In the genomic region with DNA sequence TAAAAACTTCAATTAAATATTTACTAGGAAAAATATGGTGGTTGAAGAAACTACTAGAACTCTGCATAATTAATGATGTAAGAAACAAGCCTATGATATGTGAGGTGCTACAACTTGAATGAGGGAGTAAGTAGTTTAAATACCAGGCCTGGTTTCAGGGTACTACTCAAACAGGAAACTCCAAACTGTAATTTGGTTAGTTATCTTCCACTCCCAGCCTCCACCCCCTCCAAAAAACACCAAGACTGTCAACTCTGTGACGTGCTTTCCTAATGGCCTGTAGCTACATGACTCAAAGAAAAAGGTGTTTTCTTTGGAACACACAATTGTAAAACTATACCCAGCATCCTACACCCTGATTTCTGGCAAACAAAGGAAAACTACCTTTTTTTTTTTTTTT, we compare ENCODE assay signal across 10 cellular contexts. TPM values are rescaled to one million over a fixed set of nuclear protein-coding genes. Genes with fewer than 3 reads are reported as not detected.
DNase-seq lines count a peak whose midpoint lies in the region; ATAC-seq and TF ChIP-seq lines count a peak whose summit lies in the region.
"Had no signal": no experiment of that assay in that cellular context is flagged by ENCODE, and none has a peak within 500 bp of the region (broad histone marks: within the 10 kb centered on the region; RNA-seq: fewer than 3 reads in every experiment).

No MANE protein-coding gene starts in this region.

- peak overlapping the region; percentile 79 for H3K27ac Mint-ChIP-seq in MCF 10A (ENCODE audit: low read depth, unreplicated experiment)
- peak overlapping the region; percentile 85 for H3K27ac Mint-ChIP-seq in T-helper 1 cell treated with Interleukin-12 subunit alpha and Interleukin-12 subunit beta and Interleukin-4 antibody, amounts not matched to agents 30 μg/mL and 1 μg/mL, for 36 hours
- H3K27ac Mint-ChIP-seq in effector memory CD8-positive, alpha-beta T cell, result peak overlapping the region in 1 of 2 donors; percentile 72
- H3K27ac Mint-ChIP-seq: B cell had no signal

- H3K27me3 Mint-ChIP-seq in MCF 10A (ENCODE audit: insufficient read depth, unreplicated experiment), result no peaks in the 10 kb centered on the region
- no peaks in the 10 kb centered on the region for H3K27me3 Mint-ChIP-seq in T-helper 1 cell treated with Interleukin-12 subunit alpha and Interleukin-12 subunit beta and Interleukin-4 antibody, amounts not matched to agents 30 μg/mL and 1 μg/mL, for 36 hours (ENCODE audit: low read depth)
- no peaks in the 10 kb centered on the region for H3K27me3 Mint-ChIP-seq in effector memory CD8-positive, alpha-beta T cell
- H3K27me3 Mint-ChIP-seq: B cell had no signal

- POLR2A ChIA-PET in MCF 10A (lab: Yijun Ruan, JAX), result interaction anchor here (0.6 to 6.8 kb wide), 9 partner anchors 8 to 208 kb away, joined by 3 to 58 read pairs (median 4); partner anchors contain the start of gene RCC1

- BruUV-seq in MCF 10A (replicated peaks; lab: Mats Ljungman, UMichigan), result no TSS peak

- H3K4me1 ChIP-seq in breast epithelium (no peaks in the 10 kb centered on the region), upper lobe of left lung (peaks cover 0 to 6% (median 3%) of the 10 kb centered on the region in 4 donors)

- H3K4me3 Mint-ChIP-seq in MCF 10A (ENCODE audit: unreplicated experiment), result peak overlapping the region; percentile 40
- H3K4me3 Mint-ChIP-seq in T-helper 1 cell treated with Interleukin-12 subunit alpha and Interleukin-12 subunit beta and Interleukin-4 antibody, amounts not matched to agents 30 μg/mL and 1 μg/mL, for 36 hours, result peak overlapping the region; percentile 29
- no peak overlapping the region for H3K4me3 Mint-ChIP-seq in effector memory CD8-positive, alpha-beta T cell
- H3K4me3 Mint-ChIP-seq: B cell had no signal

- no peak for TF ChIP-seq CTCF in MCF 10A (IDR thresholded peaks at IDR 0.05; ENCODE audit: unreplicated experiment)
- TF ChIP-seq CTCF in breast epithelium (IDR thresholded peaks at IDR 0.05), result no peak
- no peak for TF ChIP-seq CTCF in upper lobe of left lung (IDR thresholded peaks at IDR 0.05)

- TF ChIP-seq EP300 in upper lobe of left lung (IDR thresholded peaks at IDR 0.05), result no peak

- H3K9me3 Mint-ChIP-seq in MCF 10A (ENCODE audit: unreplicated experiment), result no peaks in the 10 kb centered on the region
- H3K9me3 Mint-ChIP-seq in T-helper 1 cell treated with Interleukin-12 subunit alpha and Interleukin-12 subunit beta and Interleukin-4 antibody, amounts not matched to agents 30 μg/mL and 1 μg/mL, for 36 hours, result no peaks in the 10 kb centered on the region
- H3K9me3 Mint-ChIP-seq in effector memory CD8-positive, alpha-beta T cell, result no peaks in the 10 kb centered on the region

- H3K36me3 Mint-ChIP-seq in MCF 10A (ENCODE audit: insufficient read depth, unreplicated experiment), result peaks cover 18% of the 10 kb centered on the region
- peaks cover 5% of the 10 kb centered on the region for H3K36me3 Mint-ChIP-seq in T-helper 1 cell treated with Interleukin-12 subunit alpha and Interleukin-12 subunit beta and Interleukin-4 antibody, amounts not matched to agents 30 μg/mL and 1 μg/mL, for 36 hours (ENCODE audit: low read depth)
- H3K36me3 Mint-ChIP-seq in effector memory CD8-positive, alpha-beta T cell (ENCODE audit: insufficient read depth), result peaks cover 2% of the 10 kb centered on the region

- intact Hi-C loops in MCF 10A (cut with micrococcal nuclease) (no loop called here), breast epithelium (cut with DNase I; ENCODE audit: low total_unique reads) (no loop called here)

- H3K27ac ChIP-seq in breast epithelium (peak overlapping the region in 1 of 2 donors; percentile 41), upper lobe of left lung (no peak overlapping the region)
- H3K27ac ChIP-seq: cardiac muscle cell had no signal

- peak; percentile 94 for DNase-seq in MCF 10A (ENCODE audit: unreplicated experiment)
- no peak for DNase-seq in breast epithelium (ENCODE audit: low spot score in 2 of 2)
- peak in 1 of 3 experiments; percentile 3 for DNase-seq in effector memory CD8-positive, alpha-beta T cell
- DNase-seq in stromal cell of bone marrow (ENCODE audit: low read depth), result peak; percentile 45
- DNase-seq in NCI-H510A treated with DMSO at 0.1 percent for 48 hours (lab: John Stamatoyannopoulos, UW), result no peak
- no peak for DNase-seq in upper lobe of left lung

- H3K4me1 Mint-ChIP-seq in MCF 10A (ENCODE audit: insufficient read depth, unreplicated experiment), result peaks cover 13% of the 10 kb centered on the region
- peaks cover 17% of the 10 kb centered on the region for H3K4me1 Mint-ChIP-seq in T-helper 1 cell treated with Interleukin-12 subunit alpha and Interleukin-12 subunit beta and Interleukin-4 antibody, amounts not matched to agents 30 μg/mL and 1 μg/mL, for 36 hours (ENCODE audit: low read depth)
- H3K4me1 Mint-ChIP-seq in effector memory CD8-positive, alpha-beta T cell (ENCODE audit: low read depth in 2 of 2), result peaks cover 12 to 15% of the 10 kb centered on the region in 2 donors

- CTCF ChIA-PET in MCF 10A (lab: Yijun Ruan, JAX), result interaction anchor here (0.6 to 1.0 kb wide), 2 partner anchors 61 to 1150 kb away, joined by 3 read pairs; no protein-coding TSS in a partner anchor

- H3K4me3 ChIP-seq in breast epithelium (no peak overlapping the region), upper lobe of left lung (no peak overlapping the region)
- H3K4me3 ChIP-seq: cardiac muscle cell had no signal

- H3K36me3 ChIP-seq in breast epithelium, result no peaks in the 10 kb centered on the region
- H3K36me3 ChIP-seq in upper lobe of left lung, result peaks cover 0 to 4% (median 0%) of the 10 kb centered on the region in 4 donors
- H3K36me3 ChIP-seq: cardiac muscle cell had no signal

- no peaks in the 10 kb centered on the region for H3K9me3 ChIP-seq in breast epithelium
- no peaks in the 10 kb centered on the region for H3K9me3 ChIP-seq in upper lobe of left lung

- TF ChIP-seq POLR2A in breast epithelium (IDR thresholded peaks at IDR 0.05), result no peak
- no peak for TF ChIP-seq POLR2A in upper lobe of left lung (IDR thresholded peaks at IDR 0.05)

- 58 to 67% methylated on average over 1 of the region's 1 CpG for WGBS in upper lobe of left lung, 2 donors

- peak; percentile 61 for ATAC-seq in effector memory CD8-positive, alpha-beta T cell (replicated peaks)
- no peak for ATAC-seq in HG02970 (IDR thresholded peaks at IDR 0.05; ENCODE audit: low FRiP score, unreplicated experiment)
- ATAC-seq in upper lobe of left lung (ENCODE audit: low FRiP score in 2 of 2), result no peak

- H3K27me3 ChIP-seq in breast epithelium (no peaks in the 10 kb centered on the region), upper lobe of left lung (no peaks in the 10 kb centered on the region)
- H3K27me3 ChIP-seq: cardiac muscle cell had no signal

RNA-seq across cellular contexts. Expression of gene RCC1, which starts 55.9 kb away (rescaled TPM):
- total RNA-seq in MCF 10A (2022), result 30.3 and 42.4 TPM in 2 replicates
- 10 to 100 TPM; 15.7 to 44.9 (median 40.1) TPM for total RNA-seq in breast epithelium
- 10 to 100 TPM; 17.6 to 32.7 (median 20.1) TPM for total RNA-seq in upper lobe of left lung

Comparison
In these comparisons a context has a peak if more than half of its experiments do, and no peak if none do; other contexts are left out.
1. DNase-seq: peak in MCF 10A (single experiment) and stromal cell of bone marrow (single experiment); none in breast epithelium (0 of 2), NCI-H510A treated with DMSO at 0.1 percent for 48 hours (single experiment) and upper lobe of left lung (0 of 2).
2. H3K4me3 Mint-ChIP-seq: peak in MCF 10A (single experiment) and T-helper 1 cell treated with Interleukin-12 subunit alpha and Interleukin-12 subunit beta and Interleukin-4 antibody, amounts not matched to agents 30 μg/mL and 1 μg/mL, for 36 hours (single experiment); none in effector memory CD8-positive, alpha-beta T cell (0 of 2).